Comparison of ENCODE assay signal across 23 cellular contexts in genomic region chr10:47245731-47246350, GRCh38. TPM values are rescaled to one million over a fixed set of nuclear protein-coding genes. Genes with fewer than 3 reads are reported as not detected.
"Had no signal": no experiment of that assay in that cellular context is flagged by ENCODE, and none has a peak within 500 bp of the region (broad histone marks: within the 10 kb centered on the region; RNA-seq: fewer than 3 reads in every experiment).

No MANE protein-coding gene starts in this region.

- H3K27ac Mint-ChIP-seq: activated CD4-positive, alpha-beta T cell treated with anti-CD3 and anti-CD28 coated beads, Interleukin-2, amount 10 ng/mL, durations not matched to agents 24 days and 14 days; activated naive CD4-positive, alpha-beta T cell treated with anti-CD3 and anti-CD28 coated beads, Interleukin-2, amount 50 U/mL, for 24 hours; T-helper 1 cell treated with Interleukin-12 subunit alpha and Interleukin-12 subunit beta and Interleukin-4 antibody, amounts not matched to agents 30 μg/mL and 1 μg/mL, for 36 hours; WTC11 had no signal

- H3K27ac ChIP-seq: breast epithelium, Peyer's patch, RWPE1 had no signal

- DNase-seq: activated CD4-positive, alpha-beta T cell treated with anti-CD3 and anti-CD28 coated beads for 1 hour; activated CD4-positive, alpha-beta T cell treated with anti-CD3 and anti-CD28 coated beads, Interleukin-2, amount 10 ng/mL, durations not matched to agents 24 days and 14 days; activated CD4-positive, alpha-beta T cell treated with anti-CD3 and anti-CD28 coated beads, Interleukin-2, amount 50 U/mL, for 48 hours; activated naive CD4-positive, alpha-beta T cell; activated T-cell treated with anti-CD3 and anti-CD28 coated beads, Interleukin-2, amount 50 U/mL, for 1 hour; aorta; central memory CD4-positive, alpha-beta T cell; Kasumi-1; NCI-H1105 treated with DMSO at 0.1 percent for 48 hours; NCI-H1436 treated with DMSO at 0.1 percent for 48 hours; NCI-H187; NCI-H2081; NCI-H510A treated with DMSO at 0.1 percent for 48 hours; NCI-H69; Peyer's patch; SHP77 had no signal

- H3K9me3 ChIP-seq: breast epithelium, Peyer's patch had no signal

- H3K4me1 ChIP-seq: breast epithelium, Peyer's patch had no signal

- H3K9me3 Mint-ChIP-seq: activated CD4-positive, alpha-beta T cell treated with anti-CD3 and anti-CD28 coated beads, Interleukin-2, amount 10 ng/mL, durations not matched to agents 24 days and 14 days; activated naive CD4-positive, alpha-beta T cell treated with anti-CD3 and anti-CD28 coated beads, Interleukin-2, amount 50 U/mL, for 24 hours; T-helper 1 cell treated with Interleukin-12 subunit alpha and Interleukin-12 subunit beta and Interleukin-4 antibody, amounts not matched to agents 30 μg/mL and 1 μg/mL, for 36 hours; WTC11 had no signal

- ATAC-seq: K562, WTC11 had no signal

- H3K4me3 ChIP-seq: breast epithelium, K562, Peyer's patch had no signal

- H3K36me3 ChIP-seq: breast epithelium, Peyer's patch had no signal

- H3K27me3 Mint-ChIP-seq: activated CD4-positive, alpha-beta T cell treated with anti-CD3 and anti-CD28 coated beads, Interleukin-2, amount 10 ng/mL, durations not matched to agents 24 days and 14 days; activated naive CD4-positive, alpha-beta T cell treated with anti-CD3 and anti-CD28 coated beads, Interleukin-2, amount 50 U/mL, for 24 hours had no signal

- H3K36me3 Mint-ChIP-seq: activated naive CD4-positive, alpha-beta T cell treated with anti-CD3 and anti-CD28 coated beads, Interleukin-2, amount 50 U/mL, for 24 hours; WTC11 had no signal

- H3K4me3 Mint-ChIP-seq: activated CD4-positive, alpha-beta T cell treated with anti-CD3 and anti-CD28 coated beads, Interleukin-2, amount 10 ng/mL, durations not matched to agents 24 days and 14 days; activated naive CD4-positive, alpha-beta T cell treated with anti-CD3 and anti-CD28 coated beads, Interleukin-2, amount 50 U/mL, for 24 hours; T-helper 1 cell treated with Interleukin-12 subunit alpha and Interleukin-12 subunit beta and Interleukin-4 antibody, amounts not matched to agents 30 μg/mL and 1 μg/mL, for 36 hours; WTC11 had no signal

- H3K27me3 ChIP-seq: breast epithelium, Peyer's patch had no signal

RNA-seq across cellular contexts. Expression of gene GDF10, which starts 54.2 kb away (rescaled TPM):
- total RNA-seq: SK-MEL-5 had no signal
